In genomic region chr18:48061781-48062570, GRCh38 we compare ENCODE assay signal across 28 cellular contexts.
DNase-seq lines count a peak whose midpoint lies in the region; ATAC-seq, FAIRE-seq and TF ChIP-seq lines count a peak whose summit lies in the region.
"Had no signal": no experiment of that assay in that cellular context is flagged by ENCODE, and none has a peak within 500 bp of the region (broad histone marks: within the 10 kb centered on the region; RNA-seq: fewer than 3 reads in every experiment).

No MANE protein-coding gene starts in this region.

- DNase-seq in D721Med (ENCODE audit: insufficient read length, low spot score) (no peak), LNCaP clone FGC (ENCODE audit: low read depth) (peak; percentile 10), neuronal stem cell (ENCODE audit: low spot score) (no peak), pancreas (no peak), midbrain (lab: John Stamatoyannopoulos, UW) (no peak), activated gamma-delta T cell treated with Interleukin-2 at 50 U/mL for 16 hours (no peak)
- DNase-seq: activated CD4-positive, alpha-beta memory T cell treated with anti-CD3 and anti-CD28 coated beads for 36 hours; activated CD4-positive, alpha-beta T cell treated with anti-CD3 and anti-CD28 coated beads for 1 hour; activated CD8-positive, alpha-beta memory T cell treated with anti-CD3 and anti-CD28 coated beads, Interleukin-2, amount 50 U/mL, for 4 hours; activated naive CD4-positive, alpha-beta T cell treated with anti-CD3 and anti-CD28 coated beads, Interleukin-2, amount 10 ng/mL, durations not matched to agents 7 days and 5 days; adrenal gland; brain microvascular endothelial cell; DMS79; GF-D8; Karpas-422; left ventricle myocardium superior; naive thymus-derived CD4-positive, alpha-beta T cell; NCI-H146; NCI-H510A; occipital lobe; SHP77 treated with DMSO at 0.1 percent for 48 hours; upper lobe of left lung had no signal

- H3K27me3 ChIP-seq in esophagus (ENCODE audit: control insufficient read depth in 1 of 2, insufficient read depth in 2 of 2, low read length in 2 of 2) (no peaks in the 10 kb centered on the region), neuronal stem cell (ENCODE audit: control insufficient read depth in 3 of 3, insufficient read depth in 3 of 3, low read depth in 1 of 3, low read length in 3 of 3) (peaks cover 0 to 6% (median 0%) of the 10 kb centered on the region in 3 experiments), pancreas (no peaks in the 10 kb centered on the region)
- H3K27me3 ChIP-seq: adrenal gland; BLaER1 treated with 17β-estradiol and CSF1 and Interleukin-3, amounts not matched to agents 10 nM and 100 nM; brain microvascular endothelial cell; upper lobe of left lung had no signal

- FAIRE-seq in D721Med (lab: Jason Lieb, UNC) (peak; percentile 55), pancreas (lab: Jason Lieb, UNC) (no peak)
- FAIRE-seq: endothelial cell of umbilical vein, islet of Langerhans had no signal

- no peak for ATAC-seq in pancreas
- ATAC-seq in HG03175 (IDR thresholded peaks at IDR 0.05; ENCODE audit: unreplicated experiment): no peak
- ATAC-seq: left ventricle myocardium superior; naive thymus-derived CD4-positive, alpha-beta T cell; stimulated activated memory B cell treated with anti-CD40 and anti-IgM and Interleukin-4, amounts not matched to agents 10 μg/mL and 1 μg/mL and 100 μg/mL, for 72 hours had no signal

- H3K4me1 ChIP-seq in esophagus (ENCODE audit: control insufficient read depth in 2 of 2, insufficient read depth in 2 of 2, low read length in 1 of 2) (peaks cover 12 to 47% of the 10 kb centered on the region in 2 donors), neuronal stem cell (ENCODE audit: control insufficient read depth in 2 of 2, insufficient read depth in 1 of 2, low read depth in 1 of 2, low read length in 2 of 2) (peaks cover 0 to 11% of the 10 kb centered on the region in 2 donors), pancreas (no peaks in the 10 kb centered on the region)
- H3K4me1 ChIP-seq: adrenal gland; BLaER1 treated with 17β-estradiol and CSF1 and Interleukin-3, amounts not matched to agents 10 nM and 100 nM; upper lobe of left lung had no signal

- intact Hi-C loops in pancreas (cut with DNase I): no loop called here

- H3K4me3 ChIP-seq in LNCaP clone FGC (ENCODE audit: low read depth, low read length): no peak overlapping the region
- H3K4me3 ChIP-seq in esophagus (ENCODE audit: low read depth in 1 of 2, low read length in 2 of 2): no peak overlapping the region
- H3K4me3 ChIP-seq in neuronal stem cell (ENCODE audit: low read length in 2 of 2): no peak overlapping the region
- no peak overlapping the region for H3K4me3 ChIP-seq in pancreas
- H3K4me3 ChIP-seq: adrenal gland; BLaER1 treated with 17β-estradiol and CSF1 and Interleukin-3, amounts not matched to agents 10 nM and 100 nM; upper lobe of left lung had no signal

- H3K14ac ChIP-seq in neuronal stem cell (ENCODE audit: low read length): peak overlapping the region; percentile 42

- no peak overlapping the region for H2BK12ac ChIP-seq in neuronal stem cell (ENCODE audit: low read length)

- H4K91ac ChIP-seq in neuronal stem cell (ENCODE audit: low read depth, low read length, poor library complexity): no peak overlapping the region

- H3K9ac ChIP-seq in neuronal stem cell (ENCODE audit: low read depth, low read length, poor library complexity): no peak overlapping the region
- H3K9ac ChIP-seq: BLaER1 treated with 17β-estradiol and CSF1 and Interleukin-3, amounts not matched to agents 10 nM and 100 nM had no signal

- H3K9me3 ChIP-seq in esophagus (ENCODE audit: control insufficient read depth in 2 of 2, insufficient read depth in 1 of 2, low read depth in 1 of 2, low read length in 1 of 2) (no peaks in the 10 kb centered on the region), neuronal stem cell (replicated peaks in 1 of 2; ENCODE audit: control insufficient read depth in 2 of 2, insufficient read depth in 1 of 2, low read depth in 1 of 2, low read length in 2 of 2) (no peaks in the 10 kb centered on the region), pancreas (no peaks in the 10 kb centered on the region)
- H3K9me3 ChIP-seq: adrenal gland; BLaER1 treated with 17β-estradiol and CSF1 and Interleukin-3, amounts not matched to agents 10 nM and 100 nM; upper lobe of left lung had no signal

- H3K27ac ChIP-seq in esophagus (ENCODE audit: low read depth in 2 of 2, low read length in 1 of 2): peak overlapping the region; percentile 84 to 90
- no peak overlapping the region for H3K27ac ChIP-seq in neuronal stem cell (replicated peaks; ENCODE audit: low read length)
- no peak overlapping the region for H3K27ac ChIP-seq in pancreas
- H3K27ac ChIP-seq: adrenal gland; BLaER1 treated with 17β-estradiol and CSF1 and Interleukin-3, amounts not matched to agents 10 nM and 100 nM; brain microvascular endothelial cell; upper lobe of left lung had no signal

- H2BK5ac ChIP-seq in neuronal stem cell (ENCODE audit: low read length): no peak overlapping the region

- H2AK5ac ChIP-seq in neuronal stem cell (ENCODE audit: low read depth, low read length): no peak overlapping the region

- no peak overlapping the region for H3K4ac ChIP-seq in neuronal stem cell (ENCODE audit: low read length)

- H3K36me3 ChIP-seq in esophagus (ENCODE audit: control insufficient read depth in 2 of 2, insufficient read depth in 2 of 2, low read length in 1 of 2) (peaks cover 0 to 6% of the 10 kb centered on the region in 2 donors), neuronal stem cell (replicated peaks in 1 of 2; ENCODE audit: control insufficient read depth in 2 of 2, insufficient read depth in 2 of 2, low read length in 2 of 2) (no peaks in the 10 kb centered on the region), pancreas (no peaks in the 10 kb centered on the region)
- H3K36me3 ChIP-seq: adrenal gland; BLaER1 treated with 17β-estradiol and CSF1 and Interleukin-3, amounts not matched to agents 10 nM and 100 nM; brain microvascular endothelial cell; upper lobe of left lung had no signal

- H2AFZ ChIP-seq in neuronal stem cell (ENCODE audit: low read length): no peak overlapping the region

- H2BK120ac ChIP-seq in neuronal stem cell (ENCODE audit: low read depth, low read length): no peak overlapping the region

- H4K8ac ChIP-seq in neuronal stem cell (ENCODE audit: low read depth, low read length): no peak overlapping the region

- no peak overlapping the region for H3K4me2 ChIP-seq in neuronal stem cell (ENCODE audit: insufficient read depth, low read length, poor library complexity, severe bottlenecking)
- H3K4me2 ChIP-seq: BLaER1 treated with 17β-estradiol and CSF1 and Interleukin-3, amounts not matched to agents 10 nM and 100 nM had no signal

- WGBS in esophagus, 2 donors: 62 to 77% methylated on average over 7 of the region's 7 CpGs
- no CpG with 5 or more reads among the region's 7 CpGs for WGBS in neuronal stem cell (ENCODE audit: extremely low coverage in 2 of 2, insufficient read length in 2 of 2, insufficient replicate concordance in 1 of 2), 2 donors
- WGBS in pancreas, 2 donors: 90 to 95% methylated on average over 7 of the region's 7 CpGs

- H3K23ac ChIP-seq in neuronal stem cell (ENCODE audit: low read depth, low read length, poor library complexity): no peak overlapping the region

- no peaks in the 10 kb centered on the region for H3K79me1 ChIP-seq in neuronal stem cell (ENCODE audit: low read depth, low read length)

- no peak for TF ChIP-seq CTCF in D721Med (IDR thresholded peaks at IDR 0.05; ENCODE audit: insufficient read depth, missing control alignments)
- TF ChIP-seq CTCF in LNCaP clone FGC (IDR thresholded peaks at IDR 0.05; ENCODE audit: control insufficient read depth, extremely low read depth, insufficient read depth): no peak
- no peak for TF ChIP-seq CTCF in pancreas (IDR thresholded peaks at IDR 0.05)

- peak overlapping the region; percentile 30 for H3K18ac ChIP-seq in neuronal stem cell (ENCODE audit: low read length)

- H2BK15ac ChIP-seq in neuronal stem cell (ENCODE audit: low read length): no peak overlapping the region

Comparison
In these comparisons a context has a peak if more than half of its experiments do, and no peak if none do; other contexts are left out.
1. H3K27ac ChIP-seq: peak in esophagus (2 of 2); none in neuronal stem cell (single experiment) and pancreas (0 of 4).